23 cellular contexts compared by ENCODE assay signal in the genomic region with DNA sequence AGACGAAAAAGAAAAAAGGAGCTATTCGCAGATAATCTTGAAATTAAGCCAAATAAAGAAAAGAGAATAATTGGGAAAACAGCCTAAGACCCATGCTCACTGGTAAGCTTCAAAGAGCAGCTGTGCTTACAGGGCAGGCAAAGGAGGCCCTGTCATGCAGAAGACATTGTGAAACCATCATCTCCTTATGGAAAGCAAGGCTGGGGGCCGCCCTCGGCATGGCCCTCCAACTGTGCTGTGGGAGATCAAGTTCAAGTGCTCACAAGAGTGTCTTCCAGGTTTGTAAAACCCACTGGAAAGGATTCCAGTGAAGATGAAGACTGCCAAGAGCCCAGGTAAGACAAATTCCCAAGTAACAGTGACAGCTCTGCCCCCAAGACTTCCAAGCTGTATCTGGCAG.
"Had no signal": no experiment of that assay in that cellular context is flagged by ENCODE, and none has a peak within 500 bp of the region (broad histone marks: within the 10 kb centered on the region; RNA-seq: fewer than 3 reads in every experiment).

No MANE protein-coding gene starts in this region.

- DNase-seq: activated CD4-positive, alpha-beta memory T cell treated with anti-CD3 and anti-CD28 coated beads, Interleukin-2, amount 10 ng/mL, durations not matched to agents 7 days and 5 days; activated CD4-positive, alpha-beta T cell treated with anti-CD3 and anti-CD28 coated beads for 4 hours; activated CD4-positive, CD25-positive, alpha-beta regulatory T cell; activated effector memory CD4-positive, alpha-beta T cell treated with Interleukin-2 at 50 U/mL for 16 hours; activated naive CD4-positive, alpha-beta T cell treated with anti-CD3 and anti-CD28 coated beads, Interleukin-2, amount 50 U/mL, for 16 hours; activated naive CD8-positive, alpha-beta T cell treated with anti-CD3 and anti-CD28 coated beads, Interleukin-2, amount 50 U/mL, for 24 hours; activated T-cell treated with anti-CD3 and anti-CD28 coated beads, Interleukin-2, amount 50 U/mL, for 72 hours; body of pancreas; dermis blood vessel endothelial cell; effector memory CD4-positive, alpha-beta T cell; foreskin melanocyte; hippocampal formation; left ventricle myocardium inferior; nephron progenitor cell; stimulated activated CD4-positive, alpha-beta T cell treated with anti-CD3 and anti-CD28 coated beads, Interleukin-4, amount 100 ng/mL, for 1 hour; stimulated activated naive CD4-positive, alpha-beta T cell; SW 1271; T-helper 17 cell; testis had no signal

- H3K4me3 Mint-ChIP-seq: activated CD4-positive, alpha-beta memory T cell treated with anti-CD3 and anti-CD28 coated beads, Interleukin-2, amount 10 ng/mL, durations not matched to agents 7 days and 5 days; activated naive CD8-positive, alpha-beta T cell treated with anti-CD3 and anti-CD28 coated beads, Interleukin-2, amount 50 U/mL, for 24 hours; activated T-cell treated with anti-CD3 and anti-CD28 coated beads, Interleukin-2, amount 50 U/mL, for 72 hours; mesothelial cell of epicardium; nephron progenitor cell; T-helper 17 cell; type B pancreatic cell had no signal

- H3K27ac Mint-ChIP-seq: activated CD4-positive, alpha-beta memory T cell treated with anti-CD3 and anti-CD28 coated beads, Interleukin-2, amount 10 ng/mL, durations not matched to agents 7 days and 5 days; activated naive CD8-positive, alpha-beta T cell treated with anti-CD3 and anti-CD28 coated beads, Interleukin-2, amount 50 U/mL, for 24 hours; activated T-cell treated with anti-CD3 and anti-CD28 coated beads, Interleukin-2, amount 50 U/mL, for 72 hours; mesothelial cell of epicardium; nephron progenitor cell; T-helper 17 cell; type B pancreatic cell had no signal

- H3K27ac ChIP-seq: parathyroid adenoma, testis had no signal

- H3K9me3 Mint-ChIP-seq: activated CD4-positive, alpha-beta memory T cell treated with anti-CD3 and anti-CD28 coated beads, Interleukin-2, amount 10 ng/mL, durations not matched to agents 7 days and 5 days; activated naive CD8-positive, alpha-beta T cell treated with anti-CD3 and anti-CD28 coated beads, Interleukin-2, amount 50 U/mL, for 24 hours; mesothelial cell of epicardium; type B pancreatic cell had no signal

- H3K27me3 Mint-ChIP-seq: activated CD4-positive, alpha-beta memory T cell treated with anti-CD3 and anti-CD28 coated beads, Interleukin-2, amount 10 ng/mL, durations not matched to agents 7 days and 5 days; activated naive CD8-positive, alpha-beta T cell treated with anti-CD3 and anti-CD28 coated beads, Interleukin-2, amount 50 U/mL, for 24 hours; T-helper 17 cell; type B pancreatic cell had no signal

- ATAC-seq: activated naive CD8-positive, alpha-beta T cell treated with anti-CD3 and anti-CD28 coated beads, Interleukin-2, amount 50 U/mL, for 24 hours; activated T-cell treated with anti-CD3 and anti-CD28 coated beads, Interleukin-2, amount 50 U/mL, for 72 hours; body of pancreas; sciatic nerve; T-helper 17 cell had no signal

- H3K9me3 ChIP-seq: body of pancreas, left ventricle myocardium inferior, testis had no signal

- H3K4me3 ChIP-seq: body of pancreas, left ventricle myocardium inferior, testis had no signal

- H3K27me3 ChIP-seq: body of pancreas, testis had no signal

- H3K36me3 ChIP-seq: left ventricle myocardium inferior had no signal

- H2AFZ ChIP-seq: parathyroid adenoma had no signal

- H3K4me1 ChIP-seq: testis had no signal
